Comparison of ENCODE assay signal across 24 cellular contexts in genomic region chr10:110337906-110338305, GRCh38. TPM values are rescaled to one million over a fixed set of nuclear protein-coding genes. Genes with fewer than 3 reads are reported as not detected.
DNase-seq lines count a peak whose midpoint lies in the region; ATAC-seq, FAIRE-seq and TF ChIP-seq lines count a peak whose summit lies in the region.
"Had no signal": no experiment of that assay in that cellular context is flagged by ENCODE, and none has a peak within 500 bp of the region (broad histone marks: within the 10 kb centered on the region; RNA-seq: fewer than 3 reads in every experiment).

No MANE protein-coding gene starts in this region.

- FAIRE-seq in D721Med (lab: Jason Lieb, UNC), result no peak

- H3K4me3 ChIP-seq in A673 (ENCODE audit: low read depth, low read length, poor library complexity, severe bottlenecking) (no peak overlapping the region), right atrium auricular region (no peak overlapping the region), coronary artery (no peak overlapping the region)
- H3K4me3 ChIP-seq: ascending aorta, GM23338, thoracic aorta had no signal

- CTCF ChIA-PET in A673 (lab: Charles Lee), result no interaction called here

- intact Hi-C loops in A673 (cut with micrococcal nuclease; ENCODE audit: unreplicated experiment), result no loop called here

- POLR2A ChIA-PET in A673 (lab: Charles Lee; ENCODE audit: low non-redundant PET), result no interaction called here

- DNase-seq in A673 (ENCODE audit: low spot score), result peak; percentile 23
- peak; percentile 62 for DNase-seq in ELR (ENCODE audit: low read depth)
- DNase-seq in NCI-H446 treated with DMSO at 0.1 percent for 48 hours (lab: John Stamatoyannopoulos, UW), result peak; percentile 19
- DNase-seq in fibroblast of gingiva (ENCODE audit: low read depth), result peak; percentile 42
- DNase-seq in right atrium auricular region (ENCODE audit: low spot score), result no peak
- no peak for DNase-seq in D721Med (ENCODE audit: insufficient read length, low spot score)
- no peak for DNase-seq in coronary artery (ENCODE audit: low spot score)
- DNase-seq: activated naive CD4-positive, alpha-beta T cell treated with anti-CD3 and anti-CD28 coated beads, Interleukin-2, amount 10 ng/mL, durations not matched to agents 7 days and 5 days; activated T-cell treated with anti-CD3 and anti-CD28 coated beads, Interleukin-2, amount 50 U/mL, for 72 hours; cerebellar nuclear complex; effector CD4-positive, alpha-beta T cell; left colon; mesendoderm; naive B cell; NCI-H146; NCI-H2227 treated with DMSO at 0.1 percent for 48 hours; stimulated activated CD4-positive, alpha-beta T cell treated with anti-CD3 and anti-CD28 coated beads, Interleukin-2, amount 100 ng/mL, for 48 hours; stimulated activated naive B cell treated with anti-CD40 and anti-IgM and Interleukin-4, amounts not matched to agents 10 μg/mL and 1 μg/mL and 100 μg/mL, for 72 hours had no signal

- H3K4me1 ChIP-seq in A673 (ENCODE audit: insufficient read depth, low read length, poor library complexity, severe bottlenecking) (peaks cover 21% of the 10 kb centered on the region), right atrium auricular region (peaks cover 0 to 9% of the 10 kb centered on the region in 2 donors)
- H3K4me1 ChIP-seq: ascending aorta had no signal

- H3K27ac ChIP-seq in A673 (ENCODE audit: low read depth, low read length, poor library complexity, severe bottlenecking) (no peak overlapping the region), right atrium auricular region (no peak overlapping the region), coronary artery (no peak overlapping the region)
- H3K27ac ChIP-seq: ascending aorta, thoracic aorta had no signal

- no TSS peak for BruUV-seq in A673 (replicated peaks; lab: Mats Ljungman, UMichigan)

- no peaks in the 10 kb centered on the region for H3K9me3 ChIP-seq in A673 (ENCODE audit: low read depth, low read length, poor library complexity, severe bottlenecking)
- no peaks in the 10 kb centered on the region for H3K9me3 ChIP-seq in right atrium auricular region
- H3K9me3 ChIP-seq: ascending aorta, thoracic aorta had no signal

- ATAC-seq in GM18511 (IDR thresholded peaks at IDR 0.05; ENCODE audit: unreplicated experiment), result no peak
- ATAC-seq: activated T-cell treated with anti-CD3 and anti-CD28 coated beads, Interleukin-2, amount 50 U/mL, for 72 hours; esophagus mucosa; GM23338; left colon; Panc1; stimulated activated naive B cell treated with anti-CD40 and anti-IgM and Interleukin-4, amounts not matched to agents 10 μg/mL and 1 μg/mL and 100 μg/mL, for 72 hours had no signal

- H3K27me3 ChIP-seq in A673 (replicated peaks; ENCODE audit: insufficient read depth, low read depth, low read length, poor library complexity), result no peaks in the 10 kb centered on the region
- H3K27me3 ChIP-seq in right atrium auricular region, result no peaks in the 10 kb centered on the region
- H3K27me3 ChIP-seq: ascending aorta had no signal

- H3K36me3 ChIP-seq in A673 (ENCODE audit: insufficient read depth, low read length, poor library complexity, severe bottlenecking), result no peaks in the 10 kb centered on the region
- no peaks in the 10 kb centered on the region for H3K36me3 ChIP-seq in right atrium auricular region
- H3K36me3 ChIP-seq: ascending aorta, thoracic aorta had no signal

- TF ChIP-seq CTCF in A673 (conservative IDR thresholded peaks at IDR 0.05; ENCODE audit: low read depth, low read length), result no peak
- TF ChIP-seq CTCF in right atrium auricular region (IDR thresholded peaks at IDR 0.05), result no peak
- no peak for TF ChIP-seq CTCF in D721Med (IDR thresholded peaks at IDR 0.05; ENCODE audit: insufficient read depth, missing control alignments)
- TF ChIP-seq CTCF in coronary artery (IDR thresholded peaks at IDR 0.05), result no peak

RNA-seq across cellular contexts. Expression of gene SMNDC1, which starts 33.2 kb away (rescaled TPM):
- total RNA-seq in A673 (2021), result 53.1 and 57.8 TPM in 2 replicates
- total RNA-seq in right atrium auricular region, result 1 to 10 TPM; 5.0 to 5.9 TPM

Comparison
In these comparisons a context has a peak if more than half of its experiments do, and no peak if none do; other contexts are left out.
1. DNase-seq: peak in A673 (single experiment), ELR (single experiment), NCI-H446 treated with DMSO at 0.1 percent for 48 hours (single experiment) and fibroblast of gingiva (single experiment); none in right atrium auricular region (single experiment), D721Med (single experiment) and coronary artery (single experiment).